ENCODE assay signal across 1 cellular context in genomic region chr1:28439320-28439719, GRCh38.
TF ChIP-seq lines count a peak whose summit lies in the region.

No MANE protein-coding gene starts in this region.

TF ChIP-seq in SK-N-SH, 30 proteins besides CTCF, POLR2A, EP300 and RAD21 (continued from another document):
- TF ChIP-seq, protein P1, sequence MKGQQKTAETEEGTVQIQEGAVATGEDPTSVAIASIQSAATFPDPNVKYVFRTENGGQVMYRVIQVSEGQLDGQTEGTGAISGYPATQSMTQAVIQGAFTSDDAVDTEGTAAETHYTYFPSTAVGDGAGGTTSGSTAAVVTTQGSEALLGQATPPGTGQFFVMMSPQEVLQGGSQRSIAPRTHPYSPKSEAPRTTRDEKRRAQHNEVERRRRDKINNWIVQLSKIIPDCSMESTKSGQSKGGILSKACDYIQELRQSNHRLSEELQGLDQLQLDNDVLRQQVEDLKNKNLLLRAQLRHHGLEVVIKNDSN (IDR thresholded peaks at IDR 0.05; ENCODE audit: borderline replicate concordance, low read depth), result no peak
- TF ChIP-seq, protein P2, sequence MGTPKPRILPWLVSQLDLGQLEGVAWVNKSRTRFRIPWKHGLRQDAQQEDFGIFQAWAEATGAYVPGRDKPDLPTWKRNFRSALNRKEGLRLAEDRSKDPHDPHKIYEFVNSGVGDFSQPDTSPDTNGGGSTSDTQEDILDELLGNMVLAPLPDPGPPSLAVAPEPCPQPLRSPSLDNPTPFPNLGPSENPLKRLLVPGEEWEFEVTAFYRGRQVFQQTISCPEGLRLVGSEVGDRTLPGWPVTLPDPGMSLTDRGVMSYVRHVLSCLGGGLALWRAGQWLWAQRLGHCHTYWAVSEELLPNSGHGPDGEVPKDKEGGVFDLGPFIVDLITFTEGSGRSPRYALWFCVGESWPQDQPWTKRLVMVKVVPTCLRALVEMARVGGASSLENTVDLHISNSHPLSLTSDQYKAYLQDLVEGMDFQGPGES (IDR thresholded peaks at IDR 0.05; ENCODE audit: low read depth, low read length), result no peak
- no peak for TF ChIP-seq NRF1 (IDR thresholded peaks at IDR 0.05; ENCODE audit: low read depth, low read length)
- TF ChIP-seq, protein P3, sequence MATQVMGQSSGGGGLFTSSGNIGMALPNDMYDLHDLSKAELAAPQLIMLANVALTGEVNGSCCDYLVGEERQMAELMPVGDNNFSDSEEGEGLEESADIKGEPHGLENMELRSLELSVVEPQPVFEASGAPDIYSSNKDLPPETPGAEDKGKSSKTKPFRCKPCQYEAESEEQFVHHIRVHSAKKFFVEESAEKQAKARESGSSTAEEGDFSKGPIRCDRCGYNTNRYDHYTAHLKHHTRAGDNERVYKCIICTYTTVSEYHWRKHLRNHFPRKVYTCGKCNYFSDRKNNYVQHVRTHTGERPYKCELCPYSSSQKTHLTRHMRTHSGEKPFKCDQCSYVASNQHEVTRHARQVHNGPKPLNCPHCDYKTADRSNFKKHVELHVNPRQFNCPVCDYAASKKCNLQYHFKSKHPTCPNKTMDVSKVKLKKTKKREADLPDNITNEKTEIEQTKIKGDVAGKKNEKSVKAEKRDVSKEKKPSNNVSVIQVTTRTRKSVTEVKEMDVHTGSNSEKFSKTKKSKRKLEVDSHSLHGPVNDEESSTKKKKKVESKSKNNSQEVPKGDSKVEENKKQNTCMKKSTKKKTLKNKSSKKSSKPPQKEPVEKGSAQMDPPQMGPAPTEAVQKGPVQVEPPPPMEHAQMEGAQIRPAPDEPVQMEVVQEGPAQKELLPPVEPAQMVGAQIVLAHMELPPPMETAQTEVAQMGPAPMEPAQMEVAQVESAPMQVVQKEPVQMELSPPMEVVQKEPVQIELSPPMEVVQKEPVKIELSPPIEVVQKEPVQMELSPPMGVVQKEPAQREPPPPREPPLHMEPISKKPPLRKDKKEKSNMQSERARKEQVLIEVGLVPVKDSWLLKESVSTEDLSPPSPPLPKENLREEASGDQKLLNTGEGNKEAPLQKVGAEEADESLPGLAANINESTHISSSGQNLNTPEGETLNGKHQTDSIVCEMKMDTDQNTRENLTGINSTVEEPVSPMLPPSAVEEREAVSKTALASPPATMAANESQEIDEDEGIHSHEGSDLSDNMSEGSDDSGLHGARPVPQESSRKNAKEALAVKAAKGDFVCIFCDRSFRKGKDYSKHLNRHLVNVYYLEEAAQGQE (IDR thresholded peaks at IDR 0.05; ENCODE audit: low read depth, low read length), result no peak
- no peak for TF ChIP-seq SMC3 (IDR thresholded peaks at IDR 0.05; ENCODE audit: low read depth, low read length)
